Comparison of ENCODE assay signal across 28 cellular contexts in genomic region chr3:151281671-151282334, GRCh38. TPM values are rescaled to one million over a fixed set of nuclear protein-coding genes. Genes with fewer than 3 reads are reported as not detected.
DNase-seq lines count a peak whose midpoint lies in the region; ATAC-seq and TF ChIP-seq lines count a peak whose summit lies in the region.
"Had no signal": no experiment of that assay in that cellular context is flagged by ENCODE, and none has a peak within 500 bp of the region (broad histone marks: within the 10 kb centered on the region; RNA-seq: fewer than 3 reads in every experiment).

No MANE protein-coding gene starts in this region.

- H3K4me2 ChIP-seq in fibroblast of lung (ENCODE audit: extremely low read depth, insufficient read depth, low read length), result no peak overlapping the region
- H3K4me2 ChIP-seq: BLaER1 had no signal

- ATAC-seq in heart left ventricle, result peak in 3 of 4 donors; percentile 58 to 75 (median 61)
- ATAC-seq in Right ventricle myocardium inferior, result no peak
- ATAC-seq in mucosa of descending colon, result peak; percentile 9
- no peak for ATAC-seq in right lobe of liver
- ATAC-seq: foreskin keratinocyte, natural killer cell, Panc1 had no signal

- H3K36me3 Mint-ChIP-seq in CD4-positive, alpha-beta memory T cell, result no peaks in the 10 kb centered on the region
- H3K36me3 Mint-ChIP-seq: natural killer cell had no signal

- no peaks in the 10 kb centered on the region for H3K79me2 ChIP-seq in fibroblast of lung (ENCODE audit: control insufficient read depth, insufficient read depth, low read length)

- WGBS in heart left ventricle, 4 donors, result 70 to 80% (median 75%) methylated on average over 9 of the region's 9 CpGs
- WGBS in transverse colon (ENCODE audit: low coverage in 1 of 2), 2 donors, result 72 to 77% methylated on average over 8 to 9 of the region's 9 CpGs
- WGBS in right lobe of liver (ENCODE audit: insufficient coverage, low coverage, low lambda C conversion rate, missing lambda C conversion rate), result 79% methylated on average over 9 of the region's 9 CpGs

- DNase-seq in heart left ventricle (peak in 3 of 5 donors; percentile 29 to 38 (median 32)), Right ventricle myocardium inferior (ENCODE audit: missing footprints) (no peak), fibroblast of lung (ENCODE audit: low read depth in 2 of 2) (peak; percentile 27 to 32), mucosa of descending colon (no peak), transverse colon (no peak), right lobe of liver (no peak)
- no peak for DNase-seq in CD4-positive, alpha-beta memory T cell
- DNase-seq in activated CD8-positive, alpha-beta memory T cell treated with anti-CD3 and anti-CD28 coated beads, Interleukin-2, amount 50 U/mL, for 48 hours, result no peak
- DNase-seq: activated B cell treated with CpG ODN at 0.5 μM for 24 hours; activated CD4-positive, alpha-beta memory T cell treated with anti-CD3 and anti-CD28 coated beads, Interleukin-2, amount 10 ng/mL, durations not matched to agents 7 days and 5 days; activated naive CD4-positive, alpha-beta T cell treated with Interleukin-2 at 50 U/mL for 16 hours; activated T-cell treated with anti-CD3 and anti-CD28 coated beads, Interleukin-2, amount 50 U/mL, for 24 hours; Calu3; endodermal cell; foreskin keratinocyte; H9; kidney; mammary epithelial cell; natural killer cell; NCI-H1105; NCI-H2081 treated with DMSO at 0.1 percent for 48 hours; NCI-H446 treated with DMSO at 0.1 percent for 48 hours; T1000 had no signal

- in situ Hi-C loops in transverse colon (cut with MboI; ENCODE audit: low pct_ligation_motif_present in 1 of 4, low pct_unique_long_range_greater_than_20kb in 1 of 4, low sequenced_read_pairs in 3 of 4), result loop anchor here in 3 of 4 donors (10.0 to 25.0 kb wide), 3 partner anchors 57 to 520 kb away; partner anchors contain the start of gene SIAH2 (in 1 of the 3)

- H3K27me3 ChIP-seq in heart left ventricle, result no peaks in the 10 kb centered on the region
- H3K27me3 ChIP-seq in fibroblast of lung (ENCODE audit: control insufficient read depth, insufficient read depth, low read length), result no peaks in the 10 kb centered on the region
- no peaks in the 10 kb centered on the region for H3K27me3 ChIP-seq in transverse colon
- H3K27me3 ChIP-seq in CD4-positive, alpha-beta memory T cell (ENCODE audit: insufficient read depth, low read length), result no peaks in the 10 kb centered on the region
- H3K27me3 ChIP-seq in right lobe of liver, result no peaks in the 10 kb centered on the region
- H3K27me3 ChIP-seq: ascending aorta, BLaER1, foreskin keratinocyte had no signal

- H3K27ac ChIP-seq in heart left ventricle (peak overlapping the region in 9 of 12 donors; percentile 6 to 74 (median 40)), fibroblast of lung (ENCODE audit: insufficient read depth, low read length) (peak overlapping the region; percentile 10), transverse colon (peak overlapping the region; percentile 13 to 47 (median 26)), right lobe of liver (no peak overlapping the region)
- no peak overlapping the region for H3K27ac ChIP-seq in CD4-positive, alpha-beta memory T cell (ENCODE audit: low read depth, low read length)
- H3K27ac ChIP-seq: ascending aorta, BLaER1, foreskin keratinocyte, skin epidermis had no signal

- no peaks in the 10 kb centered on the region for H3K9me3 Mint-ChIP-seq in CD4-positive, alpha-beta memory T cell
- H3K9me3 Mint-ChIP-seq: activated B cell treated with CpG ODN at 0.5 μM for 24 hours; activated CD4-positive, alpha-beta memory T cell treated with anti-CD3 and anti-CD28 coated beads, Interleukin-2, amount 10 ng/mL, durations not matched to agents 7 days and 5 days; activated T-cell treated with anti-CD3 and anti-CD28 coated beads, Interleukin-2, amount 50 U/mL, for 24 hours; endodermal cell; H9; natural killer cell had no signal

- no peaks in the 10 kb centered on the region for H3K27me3 Mint-ChIP-seq in CD4-positive, alpha-beta memory T cell
- H3K27me3 Mint-ChIP-seq: activated B cell treated with CpG ODN at 0.5 μM for 24 hours; activated CD4-positive, alpha-beta memory T cell treated with anti-CD3 and anti-CD28 coated beads, Interleukin-2, amount 10 ng/mL, durations not matched to agents 7 days and 5 days; activated T-cell treated with anti-CD3 and anti-CD28 coated beads, Interleukin-2, amount 50 U/mL, for 24 hours had no signal

- intact Hi-C loops in heart left ventricle (cut with DNase I) (loop anchor here (1.0 to 10.0 kb wide), 9 partner anchors 53 to 1135 kb away; no protein-coding TSS in a partner anchor), Right ventricle myocardium inferior (cut with DNase I) (no loop called here), mucosa of descending colon (cut with DNase I, micrococcal nuclease) (loop anchor here (2.0 to 5.0 kb wide), 2 partner anchors 113 to 115 kb away; no protein-coding TSS in a partner anchor), transverse colon (cut with DNase I; ENCODE audit: low total_unique reads) (loop anchor here (2.0 to 5.0 kb wide), 2 partner anchors 55 to 115 kb away; no protein-coding TSS in a partner anchor), right lobe of liver (cut with DNase I) (loop anchor here in 1 of 2 donors (10.0 kb wide), 1 partner anchor 117 kb away; no protein-coding TSS in a partner anchor)
- intact Hi-C loops in CD4-positive, alpha-beta memory T cell (cut with micrococcal nuclease), result loop anchor here (2.0 to 10.0 kb wide), 5 partner anchors 355 to 633 kb away; no protein-coding TSS in a partner anchor

- no peaks in the 10 kb centered on the region for H3K36me3 ChIP-seq in heart left ventricle
- H3K36me3 ChIP-seq in fibroblast of lung (ENCODE audit: control insufficient read depth, insufficient read depth, low read length), result no peaks in the 10 kb centered on the region
- H3K36me3 ChIP-seq in mucosa of descending colon (ENCODE audit: low read depth), result no peaks in the 10 kb centered on the region
- no peaks in the 10 kb centered on the region for H3K36me3 ChIP-seq in transverse colon
- no peaks in the 10 kb centered on the region for H3K36me3 ChIP-seq in CD4-positive, alpha-beta memory T cell (ENCODE audit: insufficient read depth, low read length)
- no peaks in the 10 kb centered on the region for H3K36me3 ChIP-seq in right lobe of liver
- H3K36me3 ChIP-seq: ascending aorta, BLaER1 had no signal

- POLR2A ChIA-PET in CD4-positive, alpha-beta memory T cell (lab: Charles Lee; ENCODE audit: partially characterized antibody), result interaction anchor here (1.4 to 1.7 kb wide), 2 partner anchors 54 to 113 kb away, joined by 4 read pairs; no protein-coding TSS in a partner anchor

- H3K27ac Mint-ChIP-seq in CD4-positive, alpha-beta memory T cell, result no peak overlapping the region
- H3K27ac Mint-ChIP-seq: activated B cell treated with CpG ODN at 0.5 μM for 24 hours; activated CD4-positive, alpha-beta memory T cell treated with anti-CD3 and anti-CD28 coated beads, Interleukin-2, amount 10 ng/mL, durations not matched to agents 7 days and 5 days; activated T-cell treated with anti-CD3 and anti-CD28 coated beads, Interleukin-2, amount 50 U/mL, for 24 hours; endodermal cell; H9; natural killer cell had no signal

- TF ChIP-seq CTCF in heart left ventricle (IDR thresholded peaks at IDR 0.05) (no peak), fibroblast of lung (conservative IDR thresholded peaks at IDR 0.05 in 1 of 2, IDR thresholded peaks at IDR 0.05 in 1 of 2; ENCODE audit: low read depth in 1 of 2, low read length in 2 of 2) (no peak), mucosa of descending colon (IDR thresholded peaks at IDR 0.05) (no peak), transverse colon (IDR thresholded peaks at IDR 0.05) (no peak), right lobe of liver (IDR thresholded peaks at IDR 0.05) (no peak)

- H3K9me3 ChIP-seq in heart left ventricle (no peaks in the 10 kb centered on the region), fibroblast of lung (ENCODE audit: control insufficient read depth, insufficient read depth, low read depth, low read length) (no peaks in the 10 kb centered on the region), mucosa of descending colon (no peaks in the 10 kb centered on the region), transverse colon (no peaks in the 10 kb centered on the region), right lobe of liver (no peaks in the 10 kb centered on the region)
- no peaks in the 10 kb centered on the region for H3K9me3 ChIP-seq in CD4-positive, alpha-beta memory T cell (ENCODE audit: control insufficient read depth in 1 of 2, low read length in 2 of 2)
- H3K9me3 ChIP-seq: ascending aorta, BLaER1 had no signal

- H4K20me1 ChIP-seq in fibroblast of lung (ENCODE audit: control insufficient read depth, extremely low read depth, insufficient read depth, low read length), result no peaks in the 10 kb centered on the region
- H4K20me1 ChIP-seq: BLaER1 had no signal

- CTCF ChIA-PET in CD4-positive, alpha-beta memory T cell (lab: Charles Lee; ENCODE audit: partially characterized antibody), result interaction anchor here (0.7 to 9.5 kb wide), 19 partner anchors 11 to 125 kb away, joined by 3 to 221 read pairs (median 5); no protein-coding TSS in a partner anchor

- H3K9ac ChIP-seq in fibroblast of lung (ENCODE audit: insufficient read depth, low read length), result no peak overlapping the region
- H3K9ac ChIP-seq: BLaER1 had no signal

- H3K4me1 ChIP-seq in heart left ventricle, result peaks cover 0 to 43% (median 0%) of the 10 kb centered on the region in 12 donors
- peaks cover 4% of the 10 kb centered on the region for H3K4me1 ChIP-seq in fibroblast of lung (ENCODE audit: control insufficient read depth, extremely low read depth, insufficient read depth, low read length)
- H3K4me1 ChIP-seq in mucosa of descending colon (ENCODE audit: low read depth), result peaks cover 12% of the 10 kb centered on the region
- peaks cover 0 to 22% (median 8%) of the 10 kb centered on the region in 4 donors for H3K4me1 ChIP-seq in transverse colon
- peaks cover 38% of the 10 kb centered on the region for H3K4me1 ChIP-seq in CD4-positive, alpha-beta memory T cell (ENCODE audit: insufficient read depth, low read length)
- no peaks in the 10 kb centered on the region for H3K4me1 ChIP-seq in right lobe of liver
- H3K4me1 ChIP-seq: foreskin keratinocyte had no signal

- H2AFZ ChIP-seq in fibroblast of lung (ENCODE audit: low read length), result no peak overlapping the region

- H3K4me1 Mint-ChIP-seq in CD4-positive, alpha-beta memory T cell, result peaks cover 23 to 44% (median 29%) of the 10 kb centered on the region in 4 donors

- TF ChIP-seq POLR2A in heart left ventricle (IDR thresholded peaks at IDR 0.05) (no peak), transverse colon (IDR thresholded peaks at IDR 0.05) (no peak), right lobe of liver (IDR thresholded peaks at IDR 0.05) (no peak)

- no peak overlapping the region for H3K4me3 Mint-ChIP-seq in CD4-positive, alpha-beta memory T cell
- H3K4me3 Mint-ChIP-seq: activated B cell treated with CpG ODN at 0.5 μM for 24 hours; activated CD4-positive, alpha-beta memory T cell treated with anti-CD3 and anti-CD28 coated beads, Interleukin-2, amount 10 ng/mL, durations not matched to agents 7 days and 5 days; activated T-cell treated with anti-CD3 and anti-CD28 coated beads, Interleukin-2, amount 50 U/mL, for 24 hours; endodermal cell; H9; natural killer cell had no signal

- no peak for TF ChIP-seq EP300 in transverse colon (IDR thresholded peaks at IDR 0.05; ENCODE audit: low read depth)

- H3K4me3 ChIP-seq in heart left ventricle, result no peak overlapping the region
- H3K4me3 ChIP-seq in fibroblast of lung (replicated peaks in 1 of 4; ENCODE audit: control extremely low read depth in 1 of 4, insufficient read depth in 1 of 4, low read depth in 3 of 4, low read length in 4 of 4), result no peak overlapping the region
- no peak overlapping the region for H3K4me3 ChIP-seq in mucosa of descending colon
- H3K4me3 ChIP-seq in transverse colon, result no peak overlapping the region
- H3K4me3 ChIP-seq in CD4-positive, alpha-beta memory T cell (ENCODE audit: low read length in 2 of 2), result no peak overlapping the region
- no peak overlapping the region for H3K4me3 ChIP-seq in right lobe of liver
- H3K4me3 ChIP-seq: ascending aorta, BLaER1, skin epidermis had no signal

RNA-seq across cellular contexts. Expression of gene P2RY14, which starts 3.5 kb away (rescaled TPM):
- 1 to 10 TPM; 1.9 to 8.4 (median 4.1) TPM for total RNA-seq in heart left ventricle
- 1 to 10 TPM in 1 of 2 donors, under 1 TPM in 1; 0.75 to 2.9 TPM for polyA plus RNA-seq in heart left ventricle
- 3.9 TPM for total RNA-seq in Right ventricle myocardium inferior
- total RNA-seq in fibroblast of lung, result not detected in 2 replicates
- polyA plus RNA-seq in fibroblast of lung, result 0.09 and 0.26 TPM in 2 replicates
- polyA plus RNA-seq in fibroblast of lung (2012), result 0.29 TPM in 1 of 2 replicates, not detected in the other
- not detected in 2 replicates for polyA minus RNA-seq in fibroblast of lung (ENCODE audit: low replicate concordance)
- 10 to 100 TPM in 1 of 3 donors, 1 to 10 TPM in 2; 3.9 to 18.2 (median 4.4) TPM for total RNA-seq in mucosa of descending colon
- total RNA-seq in transverse colon, result 10 to 100 TPM in 1 of 4 donors, 1 to 10 TPM in 1, under 1 TPM in 1, not detected in 1; 0.60 to 11.3 (median 7.2) TPM
- total RNA-seq in CD4-positive, alpha-beta memory T cell, result 1 to 10 TPM in 1 of 2 experiments, under 1 TPM in 1; 0.94 to 1.3 TPM
- 1 to 10 TPM in 1 of 2 donors, under 1 TPM in 1; 0.36 to 1.2 TPM for polyA plus RNA-seq in CD4-positive, alpha-beta memory T cell
- under 1 TPM in 3 of 6 experiments, not detected in 3; 0.12 to 0.18 (median 0.12) TPM for total RNA-seq in right lobe of liver
- total RNA-seq: Calu3, endodermal cell, foreskin keratinocyte, H9, LHCN-M2, mammary epithelial cell had no signal
- polyA plus RNA-seq: foreskin keratinocyte, mammary epithelial cell had no signal

RNA-seq across cellular contexts. Expression of gene GPR87, which starts 34.8 kb away (rescaled TPM):
- total RNA-seq in heart left ventricle (not detected), Right ventricle myocardium inferior (not detected), fibroblast of lung (0.17 and 0.26 TPM in 2 replicates), mucosa of descending colon (not detected), transverse colon (not detected), right lobe of liver (not detected)
- polyA plus RNA-seq in heart left ventricle (not detected), fibroblast of lung (0.05 and 0.11 TPM in 2 replicates)
- polyA plus RNA-seq in fibroblast of lung (2012), result 0.10 and 0.30 TPM in 2 replicates
- polyA minus RNA-seq in fibroblast of lung (ENCODE audit: low replicate concordance), result not detected in 2 replicates
- total RNA-seq in CD4-positive, alpha-beta memory T cell, result not detected
- not detected for polyA plus RNA-seq in CD4-positive, alpha-beta memory T cell
- total RNA-seq: activated B cell treated with CpG ODN at 0.5 μM for 24 hours, ascending aorta, endodermal cell, LHCN-M2, natural killer cell had no signal

RNA-seq across cellular contexts. Expression of gene P2RY13, which starts 47.5 kb away (rescaled TPM):
- 1 to 10 TPM in 2 of 9 donors, under 1 TPM in 7; 0.23 to 7.3 (median 0.50) TPM for total RNA-seq in heart left ventricle
- under 1 TPM; 0.25 to 0.30 TPM for polyA plus RNA-seq in heart left ventricle
- total RNA-seq in Right ventricle myocardium inferior, result 1.0 TPM
- total RNA-seq in fibroblast of lung, result under 0.01 TPM in 1 of 2 replicates, not detected in the other
- polyA plus RNA-seq in fibroblast of lung, result 0.03 TPM in 1 of 2 replicates, not detected in the other
- not detected in 2 replicates for polyA plus RNA-seq in fibroblast of lung (2012)
- polyA minus RNA-seq in fibroblast of lung (ENCODE audit: low replicate concordance), result not detected in 2 replicates
- 1 to 10 TPM in 2 of 3 donors, under 1 TPM in 1; 0.29 to 1.9 (median 1.5) TPM for total RNA-seq in mucosa of descending colon
- total RNA-seq in transverse colon, result 1 to 10 TPM in 1 of 4 donors, under 1 TPM in 2, not detected in 1; 0.40 to 1.4 (median 0.41) TPM
- not detected for total RNA-seq in CD4-positive, alpha-beta memory T cell
- not detected for polyA plus RNA-seq in CD4-positive, alpha-beta memory T cell
- 1 to 10 TPM in 5 of 6 experiments, under 1 TPM in 1; 0.95 to 4.8 (median 1.9) TPM for total RNA-seq in right lobe of liver
- total RNA-seq: activated CD4-positive, alpha-beta memory T cell treated with anti-CD3 and anti-CD28 coated beads, Interleukin-2, amount 10 ng/mL, durations not matched to agents 7 days and 5 days; Calu3; endodermal cell; foreskin keratinocyte; H9; LHCN-M2; mammary epithelial cell had no signal
- polyA plus RNA-seq: foreskin keratinocyte, mammary epithelial cell had no signal

Comparison
In these comparisons a context has a peak if more than half of its experiments do, and no peak if none do; other contexts are left out.
1. ATAC-seq: peak in heart left ventricle (3 of 4) and mucosa of descending colon (single experiment); none in Right ventricle myocardium inferior (single experiment) and right lobe of liver (0 of 4).
2. DNase-seq: peak in heart left ventricle (3 of 5) and fibroblast of lung (2 of 2); none in Right ventricle myocardium inferior (single experiment), mucosa of descending colon (0 of 3), transverse colon (single experiment), CD4-positive, alpha-beta memory T cell (0 of 5), activated CD8-positive, alpha-beta memory T cell treated with anti-CD3 and anti-CD28 coated beads, Interleukin-2, amount 50 U/mL, for 48 hours (single experiment) and right lobe of liver (0 of 3).
3. H3K27ac ChIP-seq: peak in heart left ventricle (9 of 12), fibroblast of lung (single experiment) and transverse colon (4 of 4); none in CD4-positive, alpha-beta memory T cell (single experiment) and right lobe of liver (0 of 3).